In genomic region chr7:134406431-134406830, GRCh38 we compare ENCODE assay signal across 28 cellular contexts.
"Had no signal": no experiment of that assay in that cellular context is flagged by ENCODE, and none has a peak within 500 bp of the region (broad histone marks: within the 10 kb centered on the region; RNA-seq: fewer than 3 reads in every experiment).

No MANE protein-coding gene starts in this region.

- H3K4me1 Mint-ChIP-seq: stimulated activated effector memory CD8-positive, alpha-beta T cell treated with anti-CD3 and anti-CD28 coated beads, Interleukin-12 subunit alpha, Interleukin-12 subunit beta, amount 100 ng/mL, for 72 hours; stimulated activated memory B cell treated with anti-CD40 and anti-IgM and Interleukin-4, amounts not matched to agents 10 μg/mL and 1 μg/mL and 100 μg/mL, for 72 hours; stimulated activated naive B cell treated with anti-CD40 and anti-IgM and Interleukin-4, amounts not matched to agents 10 μg/mL and 1 μg/mL and 100 μg/mL, for 72 hours; stimulated activated naive CD8-positive, alpha-beta T cell treated with anti-CD3 and anti-CD28 coated beads, Interleukin-15, amount 100 ng/mL, for 72 hours had no signal

- H3K4me1 ChIP-seq: stomach, suprapubic skin, testis, thyroid gland, tibial artery, tibial nerve, transverse colon, upper lobe of left lung, upper lobe of right lung, uterus, vagina had no signal

- H3K9me3 Mint-ChIP-seq: stimulated activated effector memory CD8-positive, alpha-beta T cell treated with anti-CD3 and anti-CD28 coated beads, Interleukin-12 subunit alpha, Interleukin-12 subunit beta, amount 100 ng/mL, for 72 hours; stimulated activated naive CD8-positive, alpha-beta T cell treated with anti-CD3 and anti-CD28 coated beads, Interleukin-15, amount 100 ng/mL, for 72 hours; stimulated activated naive CD8-positive, alpha-beta T cell treated with anti-CD3 and anti-CD28 coated beads, Interleukin-15, Interleukin-2, amounts not matched to agents 100 ng/mL and 50 ng/mL, for 24 hours; type B pancreatic cell had no signal

- H3K36me3 ChIP-seq: stomach, suprapubic skin, thoracic aorta, thyroid gland, tibial artery, tibial nerve, transverse colon, upper lobe of left lung, upper lobe of right lung, uterus, vagina had no signal

- DNase-seq: stimulated activated CD4-positive, alpha-beta T cell treated with anti-CD3 and anti-CD28 coated beads, Interleukin-2, amount 100 ng/mL, for 48 hours; stimulated activated CD4-positive, alpha-beta T cell treated with anti-CD3 and anti-CD28 coated beads, Interleukin-4, amount 100 ng/mL, for 1 hour; stimulated activated CD4-positive, alpha-beta T cell treated with anti-CD3 and anti-CD28 coated beads, Interleukin-4, amount 100 ng/mL, for 24 hours; stimulated activated CD4-positive, alpha-beta T cell treated with anti-CD3 and anti-CD28 coated beads, Interleukin-4, amount 100 ng/mL, for 4 hours; stimulated activated CD8-positive, alpha-beta memory T cell treated with anti-CD3 and anti-CD28 coated beads, Interleukin-4, amount 100 ng/mL, for 48 hours; stimulated activated naive B cell treated with anti-CD40 and anti-IgM and Interleukin-4, amounts not matched to agents 10 μg/mL and 1 μg/mL and 100 μg/mL, for 72 hours; stimulated activated naive CD4-positive, alpha-beta T cell; stimulated activated naive CD4-positive, alpha-beta T cell treated with Interleukin-2 at 50 U/mL for 16 hours; stimulated activated naive CD8-positive, alpha-beta T cell treated with anti-CD3 and anti-CD28 coated beads, Interleukin-15, amount 100 ng/mL, for 72 hours; stimulated activated naive CD8-positive, alpha-beta T cell treated with anti-CD3 and anti-CD28 coated beads, Interleukin-15, Interleukin-2, amounts not matched to agents 100 U/mL and 50 U/mL, for 24 hours; stomach; substantia nigra; testis; thyroid gland; tibial artery; transverse colon; trophoblast cell; upper lobe of left lung; upper lobe of right lung; uterus had no signal

- H3K27me3 ChIP-seq: suprapubic skin, testis, thyroid gland, tibial nerve, transverse colon, upper lobe of left lung, upper lobe of right lung, uterus, vagina had no signal

- ATAC-seq: stimulated activated effector memory CD8-positive, alpha-beta T cell treated with anti-CD3 and anti-CD28 coated beads, Interleukin-12 subunit alpha, Interleukin-12 subunit beta, amount 100 ng/mL, for 72 hours; stimulated activated memory B cell treated with anti-CD40 and anti-IgM and Interleukin-4, amounts not matched to agents 10 μg/mL and 1 μg/mL and 100 μg/mL, for 72 hours; stimulated activated naive B cell treated with anti-CD40 and anti-IgM and Interleukin-4, amounts not matched to agents 10 μg/mL and 1 μg/mL and 100 μg/mL, for 72 hours; stimulated activated naive CD8-positive, alpha-beta T cell treated with anti-CD3 and anti-CD28 coated beads, Interleukin-15, amount 100 ng/mL, for 72 hours; stimulated activated naive CD8-positive, alpha-beta T cell treated with anti-CD3 and anti-CD28 coated beads, Interleukin-15, Interleukin-2, amounts not matched to agents 100 U/mL and 50 U/mL, for 24 hours; upper lobe of right lung had no signal

- H3K4me3 ChIP-seq: stomach, suprapubic skin, testis, thoracic aorta, thyroid gland, tibial artery, tibial nerve, transverse colon, upper lobe of left lung, upper lobe of right lung, uterus, vagina had no signal

- H3K27ac ChIP-seq: stomach, suprapubic skin, testis, thoracic aorta, thyroid gland, tibial artery, tibial nerve, transverse colon, upper lobe of left lung, upper lobe of right lung, uterus, vagina had no signal

- H3K9me3 ChIP-seq: stomach, suprapubic skin, testis, thoracic aorta, thyroid gland, tibial artery, transverse colon, upper lobe of left lung, upper lobe of right lung, uterus, vagina had no signal

- H3K4me3 Mint-ChIP-seq: stimulated activated effector memory CD8-positive, alpha-beta T cell treated with anti-CD3 and anti-CD28 coated beads, Interleukin-12 subunit alpha, Interleukin-12 subunit beta, amount 100 ng/mL, for 72 hours; stimulated activated memory B cell treated with anti-CD40 and anti-IgM and Interleukin-4, amounts not matched to agents 10 μg/mL and 1 μg/mL and 100 μg/mL, for 72 hours; stimulated activated naive B cell treated with anti-CD40 and anti-IgM and Interleukin-4, amounts not matched to agents 10 μg/mL and 1 μg/mL and 100 μg/mL, for 72 hours; stimulated activated naive CD8-positive, alpha-beta T cell treated with anti-CD3 and anti-CD28 coated beads, Interleukin-15, amount 100 ng/mL, for 72 hours; stimulated activated naive CD8-positive, alpha-beta T cell treated with anti-CD3 and anti-CD28 coated beads, Interleukin-15, Interleukin-2, amounts not matched to agents 100 ng/mL and 50 ng/mL, for 24 hours; type B pancreatic cell had no signal

- H3K27ac Mint-ChIP-seq: stimulated activated effector memory CD8-positive, alpha-beta T cell treated with anti-CD3 and anti-CD28 coated beads, Interleukin-12 subunit alpha, Interleukin-12 subunit beta, amount 100 ng/mL, for 72 hours; stimulated activated memory B cell treated with anti-CD40 and anti-IgM and Interleukin-4, amounts not matched to agents 10 μg/mL and 1 μg/mL and 100 μg/mL, for 72 hours; stimulated activated naive B cell treated with anti-CD40 and anti-IgM and Interleukin-4, amounts not matched to agents 10 μg/mL and 1 μg/mL and 100 μg/mL, for 72 hours; stimulated activated naive CD8-positive, alpha-beta T cell treated with anti-CD3 and anti-CD28 coated beads, Interleukin-15, amount 100 ng/mL, for 72 hours; stimulated activated naive CD8-positive, alpha-beta T cell treated with anti-CD3 and anti-CD28 coated beads, Interleukin-15, Interleukin-2, amounts not matched to agents 100 ng/mL and 50 ng/mL, for 24 hours; type B pancreatic cell had no signal

- H3K36me3 Mint-ChIP-seq: stimulated activated effector memory CD8-positive, alpha-beta T cell treated with anti-CD3 and anti-CD28 coated beads, Interleukin-12 subunit alpha, Interleukin-12 subunit beta, amount 100 ng/mL, for 72 hours; stimulated activated memory B cell treated with anti-CD40 and anti-IgM and Interleukin-4, amounts not matched to agents 10 μg/mL and 1 μg/mL and 100 μg/mL, for 72 hours; type B pancreatic cell had no signal
